ENCODE assay signal across 28 cellular contexts in genomic region chr16:82363026-82363816, GRCh38.
"Had no signal": no experiment of that assay in that cellular context is flagged by ENCODE, and none has a peak within 500 bp of the region (broad histone marks: within the 10 kb centered on the region; RNA-seq: fewer than 3 reads in every experiment).

No MANE protein-coding gene starts in this region.

- H3K4me2 ChIP-seq: hepatocyte, neural progenitor cell had no signal

- H3K9me3 ChIP-seq: left lung, lower lobe of right lung, pancreas, prostate gland, stomach, testis, thyroid gland, transverse colon, upper lobe of right lung had no signal

- H3K4me1 Mint-ChIP-seq: mesothelial cell of epicardium; naive B cell; natural killer cell; neural progenitor cell; stimulated activated naive B cell treated with anti-CD40 and anti-IgM and Interleukin-4, amounts not matched to agents 10 μg/mL and 1 μg/mL and 100 μg/mL, for 72 hours had no signal

- H3K79me2 ChIP-seq: hepatocyte had no signal

- H3K4me1 ChIP-seq: left lung, lower lobe of right lung, neural progenitor cell, pancreas, prostate gland, stomach, testis, thyroid gland, transverse colon, upper lobe of right lung had no signal

- H3K27ac ChIP-seq: hepatocyte, left lung, lower lobe of right lung, neural progenitor cell, pancreas, prostate gland, skin epidermis, stomach, testis, thyroid gland, transverse colon, upper lobe of right lung had no signal

- DNase-seq: left colon; left lung; lower lobe of right lung; mammary epithelial cell; mesenchymal stem cell; naive B cell; natural killer cell; nephron progenitor cell; pancreas; posterior cingulate gyrus; retina; right cardiac atrium; stimulated activated CD4-positive, alpha-beta T cell treated with anti-CD3 and anti-CD28 coated beads, Interleukin-12 subunit alpha, Interleukin-12 subunit beta, amount 100 ng/mL, for 4 hours; stimulated activated CD4-positive, alpha-beta T cell treated with anti-CD3 and anti-CD28 coated beads, Interleukin-15, amount 100 ng/mL, for 24 hours; stimulated activated CD4-positive, alpha-beta T cell treated with anti-CD3 and anti-CD28 coated beads, Interleukin-2, amount 100 ng/mL, for 24 hours; stimulated activated CD4-positive, alpha-beta T cell treated with anti-CD3 and anti-CD28 coated beads, Interleukin-4, amount 100 ng/mL, for 1 hour; stimulated activated naive B cell treated with anti-CD40 and anti-IgM and Interleukin-4, amounts not matched to agents 10 μg/mL and 1 μg/mL and 100 μg/mL, for 72 hours; stimulated activated naive CD8-positive, alpha-beta T cell treated with anti-CD3 and anti-CD28 coated beads, Interleukin-15, Interleukin-2, amounts not matched to agents 100 U/mL and 50 U/mL, for 24 hours; stomach; testis; thyroid gland; transverse colon; upper lobe of right lung had no signal

- H3K27me3 ChIP-seq: left lung, neural progenitor cell, pancreas, stomach, testis, thyroid gland, transverse colon, upper lobe of right lung had no signal

- H3K4me3 ChIP-seq: hepatocyte, left lung, lower lobe of right lung, neural progenitor cell, pancreas, prostate gland, skin epidermis, stomach, testis, thyroid gland, transverse colon, upper lobe of right lung had no signal

- H3K27ac Mint-ChIP-seq: mesothelial cell of epicardium; natural killer cell; nephron progenitor cell; neural progenitor cell; stimulated activated naive B cell treated with anti-CD40 and anti-IgM and Interleukin-4, amounts not matched to agents 10 μg/mL and 1 μg/mL and 100 μg/mL, for 72 hours had no signal

- H3K36me3 ChIP-seq: left lung, lower lobe of right lung, neural progenitor cell, pancreas, prostate gland, stomach, thyroid gland, transverse colon, upper lobe of right lung had no signal

- H3K9ac ChIP-seq: neural progenitor cell had no signal

- H3K36me3 Mint-ChIP-seq: mesothelial cell of epicardium; naive B cell; natural killer cell; neural progenitor cell; stimulated activated naive B cell treated with anti-CD40 and anti-IgM and Interleukin-4, amounts not matched to agents 10 μg/mL and 1 μg/mL and 100 μg/mL, for 72 hours had no signal

- H3K4me3 Mint-ChIP-seq: mesothelial cell of epicardium; naive B cell; natural killer cell; nephron progenitor cell; neural progenitor cell; stimulated activated naive B cell treated with anti-CD40 and anti-IgM and Interleukin-4, amounts not matched to agents 10 μg/mL and 1 μg/mL and 100 μg/mL, for 72 hours had no signal

- H2AFZ ChIP-seq: hepatocyte, neural progenitor cell had no signal

- H3K9me3 Mint-ChIP-seq: mesothelial cell of epicardium; natural killer cell; nephron progenitor cell; neural progenitor cell; stimulated activated naive B cell treated with anti-CD40 and anti-IgM and Interleukin-4, amounts not matched to agents 10 μg/mL and 1 μg/mL and 100 μg/mL, for 72 hours had no signal
